Comparison of ENCODE assay signal across 8 cellular contexts in genomic region chr11:23021287-23021863, GRCh38.
DNase-seq lines count a peak whose midpoint lies in the region; ATAC-seq and TF ChIP-seq lines count a peak whose summit lies in the region.

No MANE protein-coding gene starts in this region.

- H3K27ac Mint-ChIP-seq in activated T-helper 2 cell treated with anti-CD3 and anti-CD28 coated beads, Interferon-gamma antibody, Interleukin-2, Interleukin-4, amounts not matched to agents 10 μg/mL and 5 μg/mL and 100 μg/mL, durations not matched to agents 14 hours and 24 hours and 36 hours = no peak overlapping the region
- no peak overlapping the region for H3K27ac Mint-ChIP-seq in stimulated activated memory B cell treated with anti-CD40 and anti-IgM and Interleukin-4, amounts not matched to agents 10 μg/mL and 1 μg/mL and 100 μg/mL, for 72 hours

- H3K4me3 ChIP-seq in brain microvascular endothelial cell (ENCODE audit: low read depth, low read length) (no peak overlapping the region), lung (no peak overlapping the region)

- ATAC-seq in GM21723 (IDR thresholded peaks at IDR 0.05; ENCODE audit: unreplicated experiment) (peak; percentile 59), lung (ENCODE audit: insufficient read depth, low FRiP score) (no peak)
- no peak for ATAC-seq in stimulated activated memory B cell treated with anti-CD40 and anti-IgM and Interleukin-4, amounts not matched to agents 10 μg/mL and 1 μg/mL and 100 μg/mL, for 72 hours

- no peaks in the 10 kb centered on the region for H3K27me3 Mint-ChIP-seq in activated T-helper 2 cell treated with anti-CD3 and anti-CD28 coated beads, Interferon-gamma antibody, Interleukin-2, Interleukin-4, amounts not matched to agents 10 μg/mL and 5 μg/mL and 100 μg/mL, durations not matched to agents 14 hours and 24 hours and 36 hours (ENCODE audit: low read depth)
- no peaks in the 10 kb centered on the region for H3K27me3 Mint-ChIP-seq in stimulated activated memory B cell treated with anti-CD40 and anti-IgM and Interleukin-4, amounts not matched to agents 10 μg/mL and 1 μg/mL and 100 μg/mL, for 72 hours

- DNase-seq in NCI-H2081 (lab: John Stamatoyannopoulos, UW) (peak; percentile 4 to 30), NCI-H2081 treated with DMSO at 0.1 percent for 48 hours (lab: John Stamatoyannopoulos, UW) (no peak), brain microvascular endothelial cell (peak; percentile 31), lung (ENCODE audit: low spot score) (no peak)
- no peak for DNase-seq in activated T-helper 2 cell treated with anti-CD3 and anti-CD28 coated beads, Interferon-gamma antibody, Interleukin-2, Interleukin-4, amounts not matched to agents 10 μg/mL and 5 μg/mL and 100 μg/mL, durations not matched to agents 14 hours and 24 hours and 36 hours (ENCODE audit: low spot score)

- TF ChIP-seq CTCF in LNCAP (IDR thresholded peaks at IDR 0.05) (peak; percentile 72), brain microvascular endothelial cell (IDR thresholded peaks at IDR 0.05; ENCODE audit: low read depth, low read length, missing control alignments) (peak; percentile 83), lung (IDR thresholded peaks at IDR 0.05; ENCODE audit: control extremely low read depth, extremely low read depth) (peak; percentile 1)

- no peaks in the 10 kb centered on the region for H3K9me3 Mint-ChIP-seq in activated T-helper 2 cell treated with anti-CD3 and anti-CD28 coated beads, Interferon-gamma antibody, Interleukin-2, Interleukin-4, amounts not matched to agents 10 μg/mL and 5 μg/mL and 100 μg/mL, durations not matched to agents 14 hours and 24 hours and 36 hours
- no peaks in the 10 kb centered on the region for H3K9me3 Mint-ChIP-seq in stimulated activated memory B cell treated with anti-CD40 and anti-IgM and Interleukin-4, amounts not matched to agents 10 μg/mL and 1 μg/mL and 100 μg/mL, for 72 hours

- H3K4me1 Mint-ChIP-seq in activated T-helper 2 cell treated with anti-CD3 and anti-CD28 coated beads, Interferon-gamma antibody, Interleukin-2, Interleukin-4, amounts not matched to agents 10 μg/mL and 5 μg/mL and 100 μg/mL, durations not matched to agents 14 hours and 24 hours and 36 hours (ENCODE audit: low read depth) = no peaks in the 10 kb centered on the region
- H3K4me1 Mint-ChIP-seq in stimulated activated memory B cell treated with anti-CD40 and anti-IgM and Interleukin-4, amounts not matched to agents 10 μg/mL and 1 μg/mL and 100 μg/mL, for 72 hours = no peaks in the 10 kb centered on the region

- in situ Hi-C loops in brain microvascular endothelial cell (cut with HindIII; ENCODE audit: low pct_ligation_motif_present, low sequenced_read_pairs) = no loop called here

- H3K36me3 ChIP-seq in brain microvascular endothelial cell (replicated peaks) = no peaks in the 10 kb centered on the region
- H3K36me3 ChIP-seq in lung (ENCODE audit: control insufficient read depth in 2 of 2, insufficient read depth in 2 of 2, low read length in 2 of 2) = no peaks in the 10 kb centered on the region

- WGBS in lung, 2 donors = 29 to 48% methylated on average over 4 of the region's 4 CpGs

- H3K27ac ChIP-seq in brain microvascular endothelial cell (no peak overlapping the region), lung (ENCODE audit: low read depth in 1 of 2, low read length in 1 of 2) (no peak overlapping the region)

- H3K9me3 ChIP-seq in lung (ENCODE audit: control insufficient read depth in 2 of 2, insufficient read depth in 1 of 2, low read length in 1 of 2) = no peaks in the 10 kb centered on the region

- H3K4me3 Mint-ChIP-seq in activated T-helper 2 cell treated with anti-CD3 and anti-CD28 coated beads, Interferon-gamma antibody, Interleukin-2, Interleukin-4, amounts not matched to agents 10 μg/mL and 5 μg/mL and 100 μg/mL, durations not matched to agents 14 hours and 24 hours and 36 hours (ENCODE audit: low read depth) = no peak overlapping the region
- no peak overlapping the region for H3K4me3 Mint-ChIP-seq in stimulated activated memory B cell treated with anti-CD40 and anti-IgM and Interleukin-4, amounts not matched to agents 10 μg/mL and 1 μg/mL and 100 μg/mL, for 72 hours

- H3K27me3 ChIP-seq in brain microvascular endothelial cell (replicated peaks) = no peaks in the 10 kb centered on the region
- no peaks in the 10 kb centered on the region for H3K27me3 ChIP-seq in lung (ENCODE audit: control insufficient read depth, insufficient read depth)

- intact Hi-C loops in activated T-helper 2 cell treated with anti-CD3 and anti-CD28 coated beads, Interferon-gamma antibody, Interleukin-2, Interleukin-4, amounts not matched to agents 10 μg/mL and 5 μg/mL and 100 μg/mL, durations not matched to agents 14 hours and 24 hours and 36 hours (cut with micrococcal nuclease) = no loop called here

- no peaks in the 10 kb centered on the region for H3K36me3 Mint-ChIP-seq in activated T-helper 2 cell treated with anti-CD3 and anti-CD28 coated beads, Interferon-gamma antibody, Interleukin-2, Interleukin-4, amounts not matched to agents 10 μg/mL and 5 μg/mL and 100 μg/mL, durations not matched to agents 14 hours and 24 hours and 36 hours (ENCODE audit: low read depth)
- H3K36me3 Mint-ChIP-seq in stimulated activated memory B cell treated with anti-CD40 and anti-IgM and Interleukin-4, amounts not matched to agents 10 μg/mL and 1 μg/mL and 100 μg/mL, for 72 hours = no peaks in the 10 kb centered on the region

- H3K4me1 ChIP-seq in lung (ENCODE audit: control insufficient read depth in 2 of 2, insufficient read depth in 2 of 2, low read length in 2 of 2) = no peaks in the 10 kb centered on the region

Comparison
In these comparisons a context has a peak if more than half of its experiments do, and no peak if none do; other contexts are left out.
1. DNase-seq: peak in NCI-H2081 (2 of 2) and brain microvascular endothelial cell (single experiment); none in NCI-H2081 treated with DMSO at 0.1 percent for 48 hours (single experiment), lung (single experiment) and activated T-helper 2 cell treated with anti-CD3 and anti-CD28 coated beads, Interferon-gamma antibody, Interleukin-2, Interleukin-4, amounts not matched to agents 10 μg/mL and 5 μg/mL and 100 μg/mL, durations not matched to agents 14 hours and 24 hours and 36 hours (single experiment).
2. CTCF ChIP-seq: peak in every context shown above with its lines; median percentile 83 in brain microvascular endothelial cell; 72 in LNCAP; 1 in lung.